In genomic region chr1:219188331-219188803, GRCh38 we compare ENCODE assay signal across 8 cellular contexts. TPM values are rescaled to one million over a fixed set of nuclear protein-coding genes. Genes with fewer than 3 reads are reported as not detected.
DNase-seq lines count a peak whose midpoint lies in the region; ATAC-seq and TF ChIP-seq lines count a peak whose summit lies in the region.

No MANE protein-coding gene starts in this region.

- TF ChIP-seq CTCF in HEK293 (tag by site-specific recombination; IDR thresholded peaks at IDR 0.05): no peak
- no peak for TF ChIP-seq CTCF in OCI-LY3 (IDR thresholded peaks at IDR 0.05; ENCODE audit: low read depth, low read length)

- H3K27ac ChIP-seq in HEK293 (ENCODE audit: extremely low read depth, low read depth, low read length) (no peak overlapping the region), OCI-LY3 (ENCODE audit: low read length) (peak overlapping the region; percentile 92), muscle layer of duodenum (ENCODE audit: low read length) (peak overlapping the region; percentile 86)
- H3K27ac ChIP-seq in naive thymus-derived CD4-positive, alpha-beta T cell (ENCODE audit: low read depth, low read length): no peak overlapping the region

- H3K27ac Mint-ChIP-seq in effector memory CD8-positive, alpha-beta T cell: no peak overlapping the region
- peak overlapping the region in 2 of 9 donors; percentile 4 to 56 for H3K27ac Mint-ChIP-seq in naive thymus-derived CD4-positive, alpha-beta T cell

- H4K20me1 ChIP-seq in OCI-LY3 (ENCODE audit: insufficient read depth, low read length): 0 out of 2 replicates have a peak, but pooled peaks cover 2% of the 10 kb centered on the region

- no peaks in the 10 kb centered on the region for H3K36me3 Mint-ChIP-seq in effector memory CD8-positive, alpha-beta T cell (ENCODE audit: insufficient read depth)
- peaks cover 8 to 53% (median 35%) of the 10 kb centered on the region in 5 donors for H3K36me3 Mint-ChIP-seq in naive thymus-derived CD4-positive, alpha-beta T cell

- H3K9me3 Mint-ChIP-seq in effector memory CD8-positive, alpha-beta T cell: no peaks in the 10 kb centered on the region
- H3K9me3 Mint-ChIP-seq in naive thymus-derived CD4-positive, alpha-beta T cell: peaks cover 0 to 2% (median 0%) of the 10 kb centered on the region in 11 donors

- H3K9me3 ChIP-seq in HEK293 (ENCODE audit: control insufficient read depth, insufficient read depth, low read depth, low read length): no peaks in the 10 kb centered on the region
- no peaks in the 10 kb centered on the region for H3K9me3 ChIP-seq in OCI-LY3 (ENCODE audit: insufficient read depth, low read length)
- H3K9me3 ChIP-seq in muscle layer of duodenum (ENCODE audit: control insufficient read depth in 1 of 2, low read length in 2 of 2): no peaks in the 10 kb centered on the region
- H3K9me3 ChIP-seq in naive thymus-derived CD4-positive, alpha-beta T cell (ENCODE audit: control insufficient read depth in 2 of 3, low read length in 3 of 3): no peaks in the 10 kb centered on the region

- H3K36me3 ChIP-seq in HEK293 (ENCODE audit: control insufficient read depth in 2 of 2, insufficient read depth in 1 of 2, low read length in 2 of 2) (peaks cover 0 to 8% of the 10 kb centered on the region in 2 experiments; a peak in 2 of 3 replicates), OCI-LY3 (replicated peaks; ENCODE audit: low read depth, low read length) (peaks cover 29% of the 10 kb centered on the region), muscle layer of duodenum (ENCODE audit: control insufficient read depth in 1 of 2, insufficient read depth in 2 of 2, low read length in 2 of 2) (no peaks in the 10 kb centered on the region)
- H3K36me3 ChIP-seq in naive thymus-derived CD4-positive, alpha-beta T cell (ENCODE audit: control insufficient read depth in 2 of 3, insufficient read depth in 3 of 3, low read length in 3 of 3): peaks cover 0 to 4% (median 0%) of the 10 kb centered on the region in 3 experiments

- H3K4me1 ChIP-seq in HEK293 (ENCODE audit: control insufficient read depth, insufficient read depth, low read length) (0 out of 2 replicates have a peak, but pooled peaks cover 3% of the 10 kb centered on the region), OCI-LY3 (ENCODE audit: low read length) (peaks cover 68% of the 10 kb centered on the region), muscle layer of duodenum (ENCODE audit: control insufficient read depth in 1 of 2, insufficient read depth in 2 of 2, low read length in 2 of 2) (peaks cover 9 to 16% of the 10 kb centered on the region in 2 donors)
- no peaks in the 10 kb centered on the region for H3K4me1 ChIP-seq in naive thymus-derived CD4-positive, alpha-beta T cell (ENCODE audit: control insufficient read depth in 2 of 2, insufficient read depth in 2 of 2, low read length in 2 of 2)

- H3K27me3 ChIP-seq in OCI-LY3 (ENCODE audit: low read depth, low read length) (no peaks in the 10 kb centered on the region), muscle layer of duodenum (ENCODE audit: low read depth, low read length) (no peaks in the 10 kb centered on the region)
- no peaks in the 10 kb centered on the region for H3K27me3 ChIP-seq in naive thymus-derived CD4-positive, alpha-beta T cell (ENCODE audit: control insufficient read depth in 2 of 2, insufficient read depth in 2 of 2, low read length in 2 of 2)

- DNase-seq in effector memory CD8-positive, alpha-beta T cell: no peak
- no peak for DNase-seq in naive thymus-derived CD4-positive, alpha-beta T cell
- DNase-seq in stimulated activated CD4-positive, alpha-beta T cell treated with anti-CD3 and anti-CD28 coated beads, Interleukin-12 subunit alpha, Interleukin-12 subunit beta, amount 100 ng/mL, for 4 hours: no peak
- DNase-seq in effector CD8-positive, alpha-beta T cell (lab: John Stamatoyannopoulos, UW): no peak

- no peak overlapping the region for H3K4me3 ChIP-seq in HEK293 (ENCODE audit: low read depth, low read length)
- peak overlapping the region; percentile 66 for H3K4me3 ChIP-seq in OCI-LY3 (ENCODE audit: low read length)
- peak overlapping the region in 1 of 2 donors; percentile 7 for H3K4me3 ChIP-seq in muscle layer of duodenum (ENCODE audit: low read depth in 1 of 2, low read length in 2 of 2)
- H3K4me3 ChIP-seq in naive thymus-derived CD4-positive, alpha-beta T cell (ENCODE audit: low read length): no peak overlapping the region

- H2AFZ ChIP-seq in OCI-LY3 (ENCODE audit: low read depth, low read length): no peak overlapping the region

- POLR2A ChIA-PET in HEK293 (lab: Yijun Ruan, JAX): interaction anchor here (1.1 to 1.9 kb wide), 2 partner anchors 12 to 15 kb away, joined by 5 to 7 read pairs; partner anchors contain the start of gene LYPLAL1
- POLR2A ChIA-PET in naive thymus-derived CD4-positive, alpha-beta T cell (lab: Charles Lee): no interaction called here

- H3K4me3 Mint-ChIP-seq in effector memory CD8-positive, alpha-beta T cell: no peak overlapping the region
- H3K4me3 Mint-ChIP-seq in naive thymus-derived CD4-positive, alpha-beta T cell: peak overlapping the region in 1 of 10 donors; percentile 41

- H3K4me1 Mint-ChIP-seq in effector memory CD8-positive, alpha-beta T cell (ENCODE audit: low read depth in 2 of 2): peaks cover 13 to 30% of the 10 kb centered on the region in 2 donors
- peaks cover 20 to 52% (median 38%) of the 10 kb centered on the region in 7 donors for H3K4me1 Mint-ChIP-seq in naive thymus-derived CD4-positive, alpha-beta T cell

- intact Hi-C loops in naive thymus-derived CD4-positive, alpha-beta T cell (cut with micrococcal nuclease): no loop called here

- CTCF ChIA-PET in HEK293 (lab: Yijun Ruan, JAX): interaction anchor here (0.6 to 1.3 kb wide), 4 partner anchors 10 to 850 kb away, joined by 3 read pairs; no protein-coding TSS in a partner anchor
- CTCF ChIA-PET in naive thymus-derived CD4-positive, alpha-beta T cell (lab: Charles Lee): no interaction called here

- H3K27me3 Mint-ChIP-seq in effector memory CD8-positive, alpha-beta T cell: no peaks in the 10 kb centered on the region
- no peaks in the 10 kb centered on the region for H3K27me3 Mint-ChIP-seq in naive thymus-derived CD4-positive, alpha-beta T cell

- peaks cover 67% of the 10 kb centered on the region for H3K79me2 ChIP-seq in OCI-LY3 (ENCODE audit: low read length)

- peak; percentile 30 for ATAC-seq in GM18858 (IDR thresholded peaks at IDR 0.05; ENCODE audit: unreplicated experiment)
- ATAC-seq in effector memory CD8-positive, alpha-beta T cell (replicated peaks): no peak
- no peak for ATAC-seq in naive thymus-derived CD4-positive, alpha-beta T cell

- peak overlapping the region; percentile 60 for H3K9ac ChIP-seq in OCI-LY3 (ENCODE audit: low read length)

- peak overlapping the region; percentile 79 for H3K4me2 ChIP-seq in OCI-LY3 (ENCODE audit: low read length)

TF ChIP-seq in HEK293, 187 proteins besides CTCF, POLR2A, EP300 and RAD21:
- TF ChIP-seq ZNF292 (tag by site-specific recombination; IDR thresholded peaks at IDR 0.05; ENCODE audit: borderline replicate concordance, low read depth) (no peak), WT1 (tag by site-specific recombination; IDR thresholded peaks at IDR 0.05) (no peak), PRDM1 (tag by site-specific recombination; IDR thresholded peaks at IDR 0.05) (0 out of 2 replicates have a peak, but pooled peaks have one; percentile 8), ZBTB1 (tag by site-specific recombination; IDR thresholded peaks at IDR 0.05) (no peak), KLF10 (tag by site-specific recombination; IDR thresholded peaks at IDR 0.05) (no peak), ZNF311 (tag by site-specific recombination; IDR thresholded peaks at IDR 0.05; ENCODE audit: borderline replicate concordance) (no peak), ZNF132 (tag by site-specific recombination; IDR thresholded peaks at IDR 0.05; ENCODE audit: borderline replicate concordance) (no peak)

RNA-seq across cellular contexts. Expression of gene LYPLAL1, which starts 14.7 kb away (rescaled TPM):
- total RNA-seq in naive thymus-derived CD4-positive, alpha-beta T cell: 10 to 100 TPM; 12.2 to 24.1 (median 20.4) TPM
- 10 to 100 TPM; 21.9 to 33.0 TPM for polyA plus RNA-seq in naive thymus-derived CD4-positive, alpha-beta T cell

Comparison
In these comparisons a context has a peak if more than half of its experiments do, and no peak if none do; other contexts are left out.
1. H3K27ac ChIP-seq: peak in OCI-LY3 (single experiment) and muscle layer of duodenum (single experiment); none in HEK293 (single experiment) and naive thymus-derived CD4-positive, alpha-beta T cell (single experiment).